In genomic region chr12:13024151-13024946, GRCh38 we compare ENCODE assay signal across 8 cellular contexts. TPM values are rescaled to one million over a fixed set of nuclear protein-coding genes. Genes with fewer than 3 reads are reported as not detected.
DNase-seq lines count a peak whose midpoint lies in the region; ATAC-seq, FAIRE-seq and TF ChIP-seq lines count a peak whose summit lies in the region.

No MANE protein-coding gene starts in this region.

- peak; percentile 16 for DNase-seq in COLO829 (ENCODE audit: low spot score)
- peak; percentile 27 to 35 for DNase-seq in Kasumi-1 (lab: John Stamatoyannopoulos, UW)
- peak in 1 of 3 donors; percentile 35 for DNase-seq in mucosa of descending colon
- DNase-seq in GM12891 (ENCODE audit: insufficient read length, low spot score), result no peak

- peak; percentile 30 to 37 for TF ChIP-seq CTCF in brain (conservative IDR thresholded peaks at IDR 0.05)
- TF ChIP-seq CTCF in mucosa of descending colon (IDR thresholded peaks at IDR 0.05), result no peak

- no peak for FAIRE-seq in GM12891 (lab: Jason Lieb, UNC)

- TF ChIP-seq POLR2A in GM12891 (IDR thresholded peaks at IDR 0.05; ENCODE audit: low read depth, low read length), result no peak

- no peaks in the 10 kb centered on the region for H3K36me3 Mint-ChIP-seq in brain
- no peaks in the 10 kb centered on the region for H3K36me3 Mint-ChIP-seq in activated T-helper 17 cell treated with anti-CD3 and anti-CD28 coated beads, Interleukin-2, amount 50 U/mL, for 72 hours (ENCODE audit: low read depth)

- no peaks in the 10 kb centered on the region for H3K36me3 ChIP-seq in mucosa of descending colon (ENCODE audit: low read depth)

- H3K9me3 ChIP-seq in mucosa of descending colon, result no peaks in the 10 kb centered on the region

- ATAC-seq in mucosa of descending colon (peak; percentile 73), HG02884 (IDR thresholded peaks at IDR 0.05; ENCODE audit: unreplicated experiment) (no peak), GM18907 (IDR thresholded peaks at IDR 0.05; ENCODE audit: unreplicated experiment) (no peak)
- ATAC-seq in activated T-helper 17 cell treated with anti-CD3 and anti-CD28 coated beads, Interleukin-2, amount 50 U/mL, for 72 hours (replicated peaks), result no peak

- no peak overlapping the region for H3K27ac Mint-ChIP-seq in brain
- no peak overlapping the region for H3K27ac Mint-ChIP-seq in activated T-helper 17 cell treated with anti-CD3 and anti-CD28 coated beads, Interleukin-2, amount 50 U/mL, for 72 hours

- H3K4me3 ChIP-seq in mucosa of descending colon, result no peak overlapping the region

- intact Hi-C loops in mucosa of descending colon (cut with DNase I, micrococcal nuclease), result no loop called here

- no peaks in the 10 kb centered on the region for H3K4me1 ChIP-seq in mucosa of descending colon (ENCODE audit: low read depth)

- no peak overlapping the region for H3K4me3 Mint-ChIP-seq in brain
- H3K4me3 Mint-ChIP-seq in activated T-helper 17 cell treated with anti-CD3 and anti-CD28 coated beads, Interleukin-2, amount 50 U/mL, for 72 hours, result no peak overlapping the region

- H3K27me3 Mint-ChIP-seq in brain, result peaks cover 11% of the 10 kb centered on the region
- H3K27me3 Mint-ChIP-seq in activated T-helper 17 cell treated with anti-CD3 and anti-CD28 coated beads, Interleukin-2, amount 50 U/mL, for 72 hours, result peaks cover 27% of the 10 kb centered on the region

- no peaks in the 10 kb centered on the region for H3K9me3 Mint-ChIP-seq in brain
- H3K9me3 Mint-ChIP-seq in activated T-helper 17 cell treated with anti-CD3 and anti-CD28 coated beads, Interleukin-2, amount 50 U/mL, for 72 hours, result no peaks in the 10 kb centered on the region

- H3K4me1 Mint-ChIP-seq in brain, result peaks cover 5% of the 10 kb centered on the region
- H3K4me1 Mint-ChIP-seq in activated T-helper 17 cell treated with anti-CD3 and anti-CD28 coated beads, Interleukin-2, amount 50 U/mL, for 72 hours, result no peaks in the 10 kb centered on the region

TF ChIP-seq in GM12891, 5 proteins besides CTCF, POLR2A, EP300 and RAD21:
- TF ChIP-seq POU2F2 (IDR thresholded peaks at IDR 0.05; ENCODE audit: low read depth, low read length), result no peak
- TF ChIP-seq POLR2AphosphoS5 (IDR thresholded peaks at IDR 0.05; ENCODE audit: low read depth, low read length), result no peak
- no peak for TF ChIP-seq TAF1 (IDR thresholded peaks at IDR 0.05; ENCODE audit: low read depth, low read length)
- no peak for TF ChIP-seq PAX5 (IDR thresholded peaks at IDR 0.05; ENCODE audit: insufficient read depth, low read length, severe bottlenecking)
- no peak for TF ChIP-seq SPI1 (IDR thresholded peaks at IDR 0.05; ENCODE audit: low read depth, low read length)
TF ChIP-seq in GM12891: peak in this region for 0.

RNA-seq across cellular contexts. Expression of gene FAM234B, which starts 19.8 kb away (rescaled TPM):
- polyA plus RNA-seq in brain (ENCODE audit: insufficient read depth, low read depth, low replicate concordance), result 17.1 TPM
- total RNA-seq in mucosa of descending colon, result 1 to 10 TPM; 1.4 to 3.4 (median 1.9) TPM
- total RNA-seq in activated T-helper 17 cell treated with anti-CD3 and anti-CD28 coated beads, Interleukin-2, amount 50 U/mL, for 72 hours, result 10 to 100 TPM in 1 of 2 donors, 1 to 10 TPM in 1; 9.7 to 14.7 TPM
- polyA plus RNA-seq in GM12891 (2012; ENCODE audit: low read depth, missing spikeins), result 0.21 TPM

RNA-seq across cellular contexts. Expression of gene HEBP1, which starts 24.3 kb away (rescaled TPM):
- 57.4 TPM for polyA plus RNA-seq in brain (ENCODE audit: insufficient read depth, low read depth, low replicate concordance)
- 10 to 100 TPM; 46.0 to 68.1 (median 62.1) TPM for total RNA-seq in mucosa of descending colon
- 10 to 100 TPM; 14.4 to 16.3 TPM for total RNA-seq in activated T-helper 17 cell treated with anti-CD3 and anti-CD28 coated beads, Interleukin-2, amount 50 U/mL, for 72 hours
- not detected for polyA plus RNA-seq in GM12891 (2012; ENCODE audit: low read depth, missing spikeins)
